18 cellular contexts compared by ENCODE assay signal in the genomic region with DNA sequence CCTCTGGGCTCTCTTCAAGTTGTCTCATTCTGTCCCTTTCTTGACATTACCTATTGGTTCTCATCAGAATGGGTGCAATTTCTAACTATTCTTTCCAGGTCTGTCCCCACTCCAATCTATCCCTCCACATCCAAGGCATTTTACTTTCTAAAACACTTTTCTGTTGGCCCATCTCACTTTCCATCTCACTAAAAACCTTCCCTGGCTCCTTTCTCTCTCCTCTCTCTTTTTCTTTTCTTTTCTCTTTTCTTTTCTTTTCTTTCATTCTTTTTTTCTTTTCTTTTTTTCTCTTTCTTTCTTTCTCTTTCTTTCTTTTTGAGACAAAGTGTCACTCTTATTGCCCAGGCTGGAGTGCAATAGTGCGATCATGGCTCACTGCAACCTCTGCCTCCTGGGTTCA.
DNase-seq lines count a peak whose midpoint lies in the region; ATAC-seq and TF ChIP-seq lines count a peak whose summit lies in the region.
"Had no signal": no experiment of that assay in that cellular context is flagged by ENCODE, and none has a peak within 500 bp of the region (broad histone marks: within the 10 kb centered on the region; RNA-seq: fewer than 3 reads in every experiment).

No MANE protein-coding gene starts in this region.

- no peak for TF ChIP-seq CTCF in natural killer cell (IDR thresholded peaks at IDR 0.05)
- TF ChIP-seq CTCF in OCI-LY7 (conservative IDR thresholded peaks at IDR 0.05; ENCODE audit: low read length) = no peak

- no TSS peak for BruUV-seq in OCI-LY7 (replicated peaks; lab: Mats Ljungman, UMichigan)

- no peaks in the 10 kb centered on the region for H4K20me1 ChIP-seq in OCI-LY7 (ENCODE audit: insufficient read depth, low read length)

- H3K9me3 Mint-ChIP-seq in natural killer cell treated with Interleukin-12 subunit alpha and Interleukin-12 subunit beta and Interleukin-15 and Interleukin-18, amount 100 ng/mL, for 72 hours = peaks cover 2% of the 10 kb centered on the region
- no peaks in the 10 kb centered on the region for H3K9me3 Mint-ChIP-seq in natural killer cell
- H3K9me3 Mint-ChIP-seq in naive B cell = no peaks in the 10 kb centered on the region
- H3K9me3 Mint-ChIP-seq: CD8-positive, alpha-beta memory T cell; IgD-negative memory B cell had no signal

- H3K27me3 Mint-ChIP-seq in natural killer cell treated with Interleukin-12 subunit alpha and Interleukin-12 subunit beta and Interleukin-15 and Interleukin-18, amount 100 ng/mL, for 72 hours = no peaks in the 10 kb centered on the region
- no peaks in the 10 kb centered on the region for H3K27me3 Mint-ChIP-seq in natural killer cell (ENCODE audit: low read depth in 2 of 2)
- H3K27me3 Mint-ChIP-seq in naive B cell = no peaks in the 10 kb centered on the region
- H3K27me3 Mint-ChIP-seq: CD8-positive, alpha-beta memory T cell; IgD-negative memory B cell had no signal

- peak overlapping the region; percentile 77 to 87 for H3K27ac Mint-ChIP-seq in natural killer cell treated with Interleukin-12 subunit alpha and Interleukin-12 subunit beta and Interleukin-15 and Interleukin-18, amount 100 ng/mL, for 72 hours
- H3K27ac Mint-ChIP-seq in natural killer cell = no peak overlapping the region
- H3K27ac Mint-ChIP-seq in naive B cell = peak overlapping the region; percentile 78 to 89 (median 88)

- no peaks in the 10 kb centered on the region for H3K9me2 ChIP-seq in OCI-LY7 (ENCODE audit: insufficient read depth, low read length)

- CTCF ChIA-PET in OCI-LY7 (lab: Charles Lee; ENCODE audit: unreplicated experiment) = interaction anchor here (1.5 to 4.2 kb wide), 2 partner anchors 12 to 191 kb away, joined by 4 to 28 read pairs; no protein-coding TSS in a partner anchor

- ATAC-seq in natural killer cell treated with Interleukin-12 subunit alpha and Interleukin-12 subunit beta and Interleukin-15 and Interleukin-18, amount 100 ng/mL, for 72 hours = no peak
- ATAC-seq in natural killer cell (no peak), naive B cell (ENCODE audit: low read depth in 2 of 2) (no peak), HG02852 (IDR thresholded peaks at IDR 0.05; ENCODE audit: unreplicated experiment) (no peak), GM18517 (IDR thresholded peaks at IDR 0.05; ENCODE audit: unreplicated experiment) (no peak), HG02571 (IDR thresholded peaks at IDR 0.05; ENCODE audit: unreplicated experiment) (no peak)

- H3K4me3 ChIP-seq in OCI-LY7 (ENCODE audit: low read depth, low read length, poor library complexity, severe bottlenecking) = no peak overlapping the region

- H3K4me1 ChIP-seq in OCI-LY7 (ENCODE audit: insufficient read depth, low read length, poor library complexity, severe bottlenecking) = peaks cover 18% of the 10 kb centered on the region

- H3K79me2 ChIP-seq in OCI-LY7 (ENCODE audit: insufficient read depth, low read depth, low read length) = no peaks in the 10 kb centered on the region

- H3K4me3 Mint-ChIP-seq in natural killer cell treated with Interleukin-12 subunit alpha and Interleukin-12 subunit beta and Interleukin-15 and Interleukin-18, amount 100 ng/mL, for 72 hours = peak overlapping the region; percentile 42
- H3K4me3 Mint-ChIP-seq in natural killer cell (no peak overlapping the region), naive B cell (peak overlapping the region in 2 of 8 donors; percentile 1 to 28)
- H3K4me3 Mint-ChIP-seq: CD8-positive, alpha-beta memory T cell had no signal

- intact Hi-C loops in natural killer cell (cut with micrococcal nuclease) (no loop called here), OCI-LY7 (cut with micrococcal nuclease; ENCODE audit: unreplicated experiment) (loop anchor here (5.0 kb wide), 1 partner anchor 473 kb away; no protein-coding TSS in a partner anchor)

- H3K4me1 Mint-ChIP-seq in natural killer cell treated with Interleukin-12 subunit alpha and Interleukin-12 subunit beta and Interleukin-15 and Interleukin-18, amount 100 ng/mL, for 72 hours (ENCODE audit: low read depth in 2 of 2) = peaks cover 53 to 69% of the 10 kb centered on the region in 2 donors
- H3K4me1 Mint-ChIP-seq in natural killer cell (peaks cover 0 to 4% of the 10 kb centered on the region in 2 donors), naive B cell (peaks cover 13 to 24% (median 18%) of the 10 kb centered on the region in 3 donors)

- no peaks in the 10 kb centered on the region for H3K36me3 Mint-ChIP-seq in natural killer cell treated with Interleukin-12 subunit alpha and Interleukin-12 subunit beta and Interleukin-15 and Interleukin-18, amount 100 ng/mL, for 72 hours
- H3K36me3 Mint-ChIP-seq in natural killer cell = no peaks in the 10 kb centered on the region
- H3K36me3 Mint-ChIP-seq in naive B cell = no peaks in the 10 kb centered on the region
- H3K36me3 Mint-ChIP-seq: CD8-positive, alpha-beta memory T cell had no signal

- no peak overlapping the region for H3K27ac ChIP-seq in OCI-LY7 (ENCODE audit: low read depth, low read length, poor library complexity, severe bottlenecking)

- no peaks in the 10 kb centered on the region for H3K36me3 ChIP-seq in OCI-LY7 (ENCODE audit: insufficient read depth, low read length)

- no peaks in the 10 kb centered on the region for H3K9me3 ChIP-seq in OCI-LY7 (ENCODE audit: low read length)

- POLR2A ChIA-PET in OCI-LY7 (lab: Charles Lee) = interaction anchor here (0.7 to 3.9 kb wide), 3 partner anchors 20 to 250 kb away, joined by 3 to 25 read pairs (median 4); no protein-coding TSS in a partner anchor

- peak overlapping the region; percentile 52; the same call in 1 of the 2 replicates for H2AFZ ChIP-seq in OCI-LY7 (ENCODE audit: low read length)

- no peak for DNase-seq in natural killer cell treated with Interleukin-12 subunit alpha and Interleukin-12 subunit beta and Interleukin-15 and Interleukin-18, amount 100 ng/mL, for 72 hours (ENCODE audit: low spot score)
- no peak for DNase-seq in natural killer cell
- DNase-seq in OCI-LY7 (ENCODE audit: low spot score) = no peak
- DNase-seq in naive B cell = no peak
- DNase-seq: AML-193; CD8-positive, alpha-beta memory T cell; DND-41; GDM1; H7; NCI-H1417; NCI-H1930; NCI-H2171 treated with DMSO at 0.1 percent for 48 hours; NCI-H510A; SIG-M5 had no signal

- H3K4me2 ChIP-seq in OCI-LY7 (ENCODE audit: low read length) = no peak overlapping the region

Comparison
In these comparisons a context has a peak if more than half of its experiments do, and no peak if none do; other contexts are left out.
1. H3K27ac Mint-ChIP-seq: peak in natural killer cell treated with Interleukin-12 subunit alpha and Interleukin-12 subunit beta and Interleukin-15 and Interleukin-18, amount 100 ng/mL, for 72 hours (2 of 2) and naive B cell (6 of 6); none in natural killer cell (0 of 2).